Comparison of ENCODE assay signal across 30 cellular contexts in the genomic region with DNA sequence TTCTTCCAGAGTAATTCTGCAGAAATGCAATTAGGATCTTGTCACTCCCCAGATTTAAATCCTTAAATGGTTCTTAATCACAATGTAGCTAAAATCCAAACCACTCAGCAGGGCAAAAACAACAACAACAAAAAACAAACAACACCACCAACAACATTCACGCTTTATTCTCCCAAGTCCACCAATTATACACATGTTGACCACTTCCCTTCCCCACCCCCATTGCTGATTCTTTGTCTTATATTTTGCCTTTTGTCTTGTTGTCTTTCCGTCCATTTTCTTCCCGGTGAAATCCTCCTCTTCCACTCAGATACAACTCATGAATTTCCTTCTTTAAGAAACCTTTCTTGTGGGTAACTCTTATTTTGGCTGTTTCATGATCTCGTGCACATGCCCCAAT.
"Had no signal": no experiment of that assay in that cellular context is flagged by ENCODE, and none has a peak within 500 bp of the region (broad histone marks: within the 10 kb centered on the region; RNA-seq: fewer than 3 reads in every experiment).

No MANE protein-coding gene starts in this region.

- DNase-seq: activated effector memory CD4-positive, alpha-beta T cell treated with anti-CD3 and anti-CD28 coated beads, Interleukin-2, amount 50 U/mL, for 16 hours; activated effector memory CD4-positive, alpha-beta T cell treated with Interleukin-2 at 50 U/mL for 16 hours; activated gamma-delta T cell; activated gamma-delta T cell treated with Interleukin-2 at 50 U/mL for 16 hours; activated naive CD4-positive, alpha-beta T cell; activated naive CD4-positive, alpha-beta T cell treated with anti-CD3 and anti-CD28 coated beads for 36 hours; activated naive CD4-positive, alpha-beta T cell treated with anti-CD3 and anti-CD28 coated beads, Interleukin-2, amount 10 ng/mL, durations not matched to agents 7 days and 5 days; activated naive CD4-positive, alpha-beta T cell treated with anti-CD3 and anti-CD28 coated beads, Interleukin-2, amount 50 U/mL, for 16 hours; activated naive CD4-positive, alpha-beta T cell treated with Interleukin-2 at 50 U/mL for 16 hours; activated naive CD8-positive, alpha-beta T cell treated with anti-CD3 and anti-CD28 coated beads for 36 hours; activated naive CD8-positive, alpha-beta T cell treated with anti-CD3 and anti-CD28 coated beads, Interleukin-2, amount 10 ng/mL, durations not matched to agents 7 days and 5 days; activated naive CD8-positive, alpha-beta T cell treated with anti-CD3 and anti-CD28 coated beads, Interleukin-2, amount 50 U/mL, for 24 hours; activated T-cell treated with anti-CD3 and anti-CD28 coated beads, Interleukin-2, amount 50 U/mL, for 1 hour; activated T-cell treated with anti-CD3 and anti-CD28 coated beads, Interleukin-2, amount 50 U/mL, for 24 hours; activated T-cell treated with anti-CD3 and anti-CD28 coated beads, Interleukin-2, amount 50 U/mL, for 4 hours; activated T-cell treated with anti-CD3 and anti-CD28 coated beads, Interleukin-2, amount 50 U/mL, for 48 hours; activated T-cell treated with anti-CD3 and anti-CD28 coated beads, Interleukin-2, amount 50 U/mL, for 72 hours; adrenal gland; amniotic stem cell; amygdala; anterior cingulate cortex; aorta; body of pancreas; brain microvascular endothelial cell; caudate nucleus; central memory CD4-positive, alpha-beta T cell; cerebellar nuclear complex had no signal

- H3K4me1 ChIP-seq: adrenal gland, ascending aorta, body of pancreas, breast epithelium had no signal

- H3K27ac ChIP-seq: adrenal gland, ascending aorta, body of pancreas, brain microvascular endothelial cell, breast epithelium, cardiac muscle cell had no signal

- H3K36me3 ChIP-seq: adrenal gland, ascending aorta, brain microvascular endothelial cell, breast epithelium, cardiac muscle cell had no signal

- H3K9me3 ChIP-seq: adrenal gland, ascending aorta, body of pancreas, breast epithelium had no signal

- H3K4me3 ChIP-seq: adrenal gland, ascending aorta, body of pancreas, breast epithelium, cardiac muscle cell had no signal
